Comparison of ENCODE assay signal across 20 cellular contexts in genomic region chr19:2352121-2352520, GRCh38. TPM values are rescaled to one million over a fixed set of nuclear protein-coding genes. Genes with fewer than 3 reads are reported as not detected.
"Had no signal": no experiment of that assay in that cellular context is flagged by ENCODE, and none has a peak within 500 bp of the region (broad histone marks: within the 10 kb centered on the region; RNA-seq: fewer than 3 reads in every experiment).

No MANE protein-coding gene starts in this region.

- DNase-seq: Karpas-422, KG1, MG63, NCI-H1092, NCI-H1105 treated with DMSO at 0.1 percent for 48 hours, NCI-H1417 treated with DMSO at 0.1 percent for 48 hours, NCI-H146, NCI-H1694 treated with DMSO at 0.1 percent for 48 hours, NCI-H1930, NCI-H2081, NCI-H2107, NCI-H2227 treated with DMSO at 0.1 percent for 48 hours, NCI-H524, NCI-H526 treated with DMSO at 0.1 percent for 48 hours, NCI-H748 treated with DMSO at 0.1 percent for 48 hours, RPMI8226, SHP77, SJCRH30 had no signal

- H3K27me3 ChIP-seq: MG63, SJCRH30 had no signal

- ATAC-seq: SK-N-SH treated with all-trans-retinoic acid at 6 μM for 48 hours had no signal

- H3K4me3 ChIP-seq: MG63, SJCRH30 had no signal

- FAIRE-seq: RCC 7860 had no signal

- H3K36me3 ChIP-seq: MG63, SJCRH30 had no signal

- H3K9me3 ChIP-seq: MG63, SJCRH30 had no signal

- H3K27ac ChIP-seq: SJCRH30 had no signal

RNA-seq across cellular contexts. Expression of gene LINGO3, which starts 44.2 kb away (rescaled TPM):
- total RNA-seq: SJCRH30 had no signal
